In genomic region chr10:60536529-60537114, GRCh38 we compare ENCODE assay signal across 14 cellular contexts.
A peak's percentile ranks its signal among the peaks of the same experiment; 100 is the strongest.
DNase-seq lines count a peak whose midpoint lies in the region; ATAC-seq, FAIRE-seq and TF ChIP-seq lines count a peak whose summit lies in the region.
"Had no signal": no experiment of that assay in that cellular context is flagged by ENCODE, and none has a peak within 500 bp of the region (broad histone marks: within the 10 kb centered on the region; RNA-seq: fewer than 3 reads in every experiment).

No MANE protein-coding gene starts in this region.

- no peak for TF ChIP-seq EP300 in K562 (IDR thresholded peaks at IDR 0.05; ENCODE audit: low read length)

- H2AFZ ChIP-seq in K562 (ENCODE audit: low read depth, low read length) (no peak overlapping the region), Karpas-422 (ENCODE audit: low read length) (no peak overlapping the region)

- no peak overlapping the region for H3K4me2 ChIP-seq in K562 (ENCODE audit: insufficient read depth, low read length)
- H3K4me2 ChIP-seq in Karpas-422 (ENCODE audit: low read depth, low read length, poor library complexity, severe bottlenecking): no peak overlapping the region

- H3K79me2 ChIP-seq in K562 (ENCODE audit: control insufficient read depth, insufficient read depth, low read length): no peaks in the 10 kb centered on the region
- H3K79me2 ChIP-seq in Karpas-422 (ENCODE audit: low read length): no peaks in the 10 kb centered on the region

- POLR2A ChIA-PET in K562 (lab: Yijun Ruan, JAX): no interaction called here

- H3K4me3 ChIP-seq in K562 (no peak overlapping the region), Karpas-422 (ENCODE audit: low read length) (no peak overlapping the region)

- H3K27me3 ChIP-seq in K562 (ENCODE audit: control insufficient read depth in 2 of 2, insufficient read depth in 2 of 2, low read length in 2 of 2) (no peaks in the 10 kb centered on the region), Karpas-422 (ENCODE audit: low read length) (no peaks in the 10 kb centered on the region)

- no peak for FAIRE-seq in K562 (lab: Jason Lieb, UNC)

- no peak for TF ChIP-seq RAD21 in K562 (CRISPR knock-in tag; conservative IDR thresholded peaks at IDR 0.05 in 1 of 2, IDR thresholded peaks at IDR 0.05 in 1 of 2)

- H3K4me1 ChIP-seq in K562 (replicated peaks in 1 of 2; ENCODE audit: control insufficient read depth in 2 of 2, insufficient read depth in 2 of 2, low read length in 2 of 2): no peaks in the 10 kb centered on the region
- no peaks in the 10 kb centered on the region for H3K4me1 ChIP-seq in Karpas-422 (ENCODE audit: low read length)

- in situ Hi-C loops in K562 (cut with MboI): no loop called here

- no peak for TF ChIP-seq POLR2A in K562 (conservative IDR thresholded peaks at IDR 0.05)

- H3K9me1 ChIP-seq in K562 (ENCODE audit: control insufficient read depth, insufficient read depth, low read length): no peaks in the 10 kb centered on the region

- H4K20me1 ChIP-seq in K562 (replicated peaks; ENCODE audit: control insufficient read depth, insufficient read depth, low read length): no peaks in the 10 kb centered on the region
- H4K20me1 ChIP-seq in Karpas-422 (ENCODE audit: insufficient read depth, low read depth, low read length): no peaks in the 10 kb centered on the region

- H3K27ac ChIP-seq in K562 (ENCODE audit: extremely low read depth, low read depth, low read length) (no peak overlapping the region), Karpas-422 (ENCODE audit: low read length) (no peak overlapping the region)

- no peak for TF ChIP-seq CTCF in K562 (IDR thresholded peaks at IDR 0.05 in 2 of 3, conservative IDR thresholded peaks at IDR 0.05 in 1 of 3; ENCODE audit: insufficient read depth in 2 of 3, low read depth in 1 of 3, low read length in 3 of 3)

- 0% methylated on average over 7 of the region's 7 CpGs for WGBS in K562 (ENCODE audit: insufficient coverage, low coverage, missing lambda C conversion rate)

- intact Hi-C loops in K562 (cut with micrococcal nuclease): no loop called here

- CTCF ChIA-PET in K562 (lab: Yijun Ruan, JAX; ENCODE audit: low intra/inter-chr PET ratio): no interaction called here

- peak; percentile 2 for DNase-seq in activated T-cell treated with anti-CD3 and anti-CD28 coated beads for 48 hours (ENCODE audit: low read depth)
- no peak for DNase-seq in activated T-cell treated with anti-CD3 and anti-CD28 coated beads, Interleukin-2, amount 50 U/mL, for 48 hours
- peak; percentile 78 for DNase-seq in M059J (ENCODE audit: low read depth)
- DNase-seq in K562 (ENCODE audit: extremely low read depth in 1 of 4, low spot score in 3 of 4): no peak
- DNase-seq in stimulated activated CD4-positive, alpha-beta T cell treated with anti-CD3 and anti-CD28 coated beads, Interleukin-2, amount 100 ng/mL, for 4 hours (ENCODE audit: low read depth): peak; percentile 16
- DNase-seq in HuH-7.5 (ENCODE audit: low spot score): no peak
- no peak for DNase-seq in Karpas-422
- DNase-seq: amniotic stem cell, glutamatergic neuron, KBM-7, midbrain, NCI-H526 treated with DMSO at 0.1 percent for 48 hours had no signal

- H3K36me3 ChIP-seq in K562 (ENCODE audit: control insufficient read depth, insufficient read depth, low read length): no peaks in the 10 kb centered on the region
- H3K36me3 ChIP-seq in Karpas-422 (ENCODE audit: insufficient read depth, low read length): no peaks in the 10 kb centered on the region

- ATAC-seq in K562 (no peak), HG02938 (IDR thresholded peaks at IDR 0.05; ENCODE audit: unreplicated experiment) (no peak)
- ATAC-seq: stimulated activated memory B cell treated with anti-CD40 and anti-IgM and Interleukin-4, amounts not matched to agents 10 μg/mL and 1 μg/mL and 100 μg/mL, for 72 hours had no signal

- BruUV-seq in K562 (replicated peaks; lab: Mats Ljungman, UMichigan): no TSS peak

- H3K9ac ChIP-seq in K562 (ENCODE audit: insufficient read depth in 1 of 2, low read depth in 2 of 2, low read length in 2 of 2): no peak overlapping the region
- no peak overlapping the region for H3K9ac ChIP-seq in Karpas-422 (ENCODE audit: low read length)

- H3K9me3 ChIP-seq in K562 (replicated peaks; ENCODE audit: control insufficient read depth, insufficient read depth, low read depth, low read length): no peaks in the 10 kb centered on the region
- no peaks in the 10 kb centered on the region for H3K9me3 ChIP-seq in Karpas-422 (ENCODE audit: low read length)

- no peaks in the 10 kb centered on the region for H3K9me2 ChIP-seq in Karpas-422 (replicated peaks; ENCODE audit: insufficient read depth, low read length)

TF ChIP-seq in K562, 482 proteins besides CTCF, POLR2A, EP300 and RAD21:
- TF ChIP-seq FOSL1 (tag; conservative IDR thresholded peaks at IDR 0.05) (peak; percentile 37; the same call in 1 of the 2 replicates), L3MBTL2 (IDR thresholded peaks at IDR 0.05) (no peak)

Comparison
In these comparisons a context has a peak if more than half of its experiments do, and no peak if none do; other contexts are left out.
1. DNase-seq: peak in activated T-cell treated with anti-CD3 and anti-CD28 coated beads for 48 hours (single experiment), M059J (single experiment) and stimulated activated CD4-positive, alpha-beta T cell treated with anti-CD3 and anti-CD28 coated beads, Interleukin-2, amount 100 ng/mL, for 4 hours (single experiment); none in activated T-cell treated with anti-CD3 and anti-CD28 coated beads, Interleukin-2, amount 50 U/mL, for 48 hours (0 of 2), K562 (0 of 4), HuH-7.5 (single experiment) and Karpas-422 (single experiment).